In the genomic region with DNA sequence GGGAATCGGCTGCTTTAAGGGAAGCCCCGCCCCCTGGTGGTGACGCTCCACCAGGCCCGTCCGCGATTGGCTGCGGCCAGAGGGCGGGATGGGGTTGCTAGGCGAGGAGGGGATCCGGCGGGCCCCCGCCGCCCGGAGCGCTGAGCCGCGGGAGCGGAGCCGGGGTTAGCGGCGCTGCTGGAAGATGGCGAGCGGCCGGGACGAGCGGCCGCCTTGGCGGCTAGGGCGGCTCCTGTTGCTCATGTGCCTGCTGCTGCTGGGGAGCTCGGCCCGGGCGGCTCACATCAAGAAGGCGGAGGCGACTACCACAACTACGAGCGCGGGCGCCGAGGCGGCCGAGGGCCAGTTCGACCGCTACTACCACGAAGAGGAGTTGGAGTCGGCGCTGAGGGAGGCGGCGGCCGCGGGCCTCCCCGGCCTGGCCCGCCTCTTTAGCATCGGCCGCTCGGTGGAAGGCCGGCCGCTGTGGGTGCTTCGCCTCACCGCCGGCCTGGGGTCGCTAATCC, we compare ENCODE assay signal across 8 cellular contexts. TPM values are rescaled to one million over a fixed set of nuclear protein-coding genes. Genes with fewer than 3 reads are reported as not detected.
DNase-seq lines count a peak whose midpoint lies in the region; FAIRE-seq and TF ChIP-seq lines count a peak whose summit lies in the region.

Gene CPD, plus strand, starts transcription at position 131 of the 506 bp plus-strand sequence. Its CDS starts 54 bp downstream, at position 185.

- no peak within 1 kb of the TSS for H4K8ac ChIP-seq in neuronal stem cell (ENCODE audit: low read depth, low read length)

- in situ Hi-C loops in SK-MEL-5 (cut with HindIII; ENCODE audit: low pct_unique_long_range_greater_than_20kb, low sequenced_read_pairs), result no loop called here

- H3K9ac ChIP-seq in neuronal stem cell (ENCODE audit: low read depth, low read length, poor library complexity) (peak within 1 kb of the TSS; percentile 97), subcutaneous abdominal adipose tissue (ENCODE audit: low read length in 5 of 5) (peak within 1 kb of the TSS; percentile 80 to 88 (median 84))

- peaks cover 6% of the 10 kb centered on the region for H3K79me1 ChIP-seq in neuronal stem cell (ENCODE audit: low read depth, low read length)

- H3K4me3 ChIP-seq in HEK293 (ENCODE audit: low read depth, low read length), result peak within 1 kb of the TSS; percentile 88
- H3K4me3 ChIP-seq in neuronal stem cell (ENCODE audit: low read length in 2 of 2), result peak within 1 kb of the TSS; percentile 80 to 98
- peak within 1 kb of the TSS; percentile 73 to 93 (median 85) for H3K4me3 ChIP-seq in subcutaneous abdominal adipose tissue (ENCODE audit: low read depth in 1 of 5, low read length in 5 of 5)

- POLR2A ChIA-PET in HEK293 (lab: Yijun Ruan, JAX), result interaction anchor here (0.6 to 2.4 kb wide), 5 partner anchors 11 to 1881 kb away, joined by 3 to 8 read pairs (median 5); no protein-coding TSS in a partner anchor

- TF ChIP-seq CTCF in HEK293 (tag by site-specific recombination; IDR thresholded peaks at IDR 0.05), result no peak

- H3K27ac ChIP-seq in HEK293 (ENCODE audit: extremely low read depth, low read depth, low read length) (peak within 1 kb of the TSS; percentile 86), neuronal stem cell (replicated peaks; ENCODE audit: low read length) (no peak within 1 kb of the TSS), subcutaneous abdominal adipose tissue (ENCODE audit: low read depth, low read length) (peak within 1 kb of the TSS; percentile 85)

- H2BK12ac ChIP-seq in neuronal stem cell (ENCODE audit: low read length), result no peak within 1 kb of the TSS

- peak within 1 kb of the TSS; percentile 92 for H3K23ac ChIP-seq in neuronal stem cell (ENCODE audit: low read depth, low read length, poor library complexity)

- H3K9me3 ChIP-seq in HEK293 (ENCODE audit: control insufficient read depth, insufficient read depth, low read depth, low read length), result no peaks in the 10 kb centered on the region
- no peaks in the 10 kb centered on the region for H3K9me3 ChIP-seq in neuronal stem cell (replicated peaks in 1 of 2; ENCODE audit: control insufficient read depth in 2 of 2, insufficient read depth in 1 of 2, low read depth in 1 of 2, low read length in 2 of 2)
- no peaks in the 10 kb centered on the region for H3K9me3 ChIP-seq in subcutaneous abdominal adipose tissue (ENCODE audit: control insufficient read depth in 5 of 5, low read length in 5 of 5)

- WGBS in neuronal stem cell (ENCODE audit: extremely low coverage in 2 of 2, insufficient read length in 2 of 2, insufficient replicate concordance in 1 of 2), 2 donors, result no CpG with 5 or more reads among the region's 61 CpGs

- H3K27me3 ChIP-seq in neuronal stem cell (ENCODE audit: control insufficient read depth in 3 of 3, insufficient read depth in 3 of 3, low read depth in 1 of 3, low read length in 3 of 3) (peaks cover 0 to 14% (median 3%) of the 10 kb centered on the region in 3 experiments), subcutaneous abdominal adipose tissue (ENCODE audit: control insufficient read depth in 5 of 5, insufficient read depth in 4 of 5, low read length in 5 of 5) (no peaks in the 10 kb centered on the region)

- H2BK120ac ChIP-seq in neuronal stem cell (ENCODE audit: low read depth, low read length), result peak within 1 kb of the TSS; percentile 52

- peak within 1 kb of the TSS; percentile 53 for H2BK15ac ChIP-seq in neuronal stem cell (ENCODE audit: low read length)

- peak within 1 kb of the TSS; percentile 25 for H2BK5ac ChIP-seq in neuronal stem cell (ENCODE audit: low read length)

- peak within 1 kb of the TSS; percentile 90 for H3K4me2 ChIP-seq in neuronal stem cell (ENCODE audit: insufficient read depth, low read length, poor library complexity, severe bottlenecking)

- peak within 1 kb of the TSS; percentile 43 for H3K14ac ChIP-seq in neuronal stem cell (ENCODE audit: low read length)

- DNase-seq in GDM1 (lab: John Stamatoyannopoulos, UW), result peak; percentile 91
- peak; percentile 94 for DNase-seq in NAMALWA (ENCODE audit: low spot score)
- DNase-seq in SK-MEL-5 (ENCODE audit: low read depth, low spot score), result peak; percentile 93
- peak; percentile 98 for DNase-seq in activated naive CD4-positive, alpha-beta T cell treated with Interleukin-2 at 50 U/mL for 16 hours
- peak; percentile 96 to 97 for DNase-seq in frontal cortex (ENCODE audit: low spot score in 2 of 2)
- DNase-seq in neuronal stem cell (ENCODE audit: low spot score), result peak; percentile 96

- H2AFZ ChIP-seq in neuronal stem cell (ENCODE audit: low read length), result peak within 1 kb of the TSS; percentile 84

- no peak for FAIRE-seq in frontal cortex (lab: Jason Lieb, UNC)

- no peak within 1 kb of the TSS for H3K4ac ChIP-seq in neuronal stem cell (ENCODE audit: low read length)

- H3K18ac ChIP-seq in neuronal stem cell (ENCODE audit: low read length), result peak within 1 kb of the TSS; percentile 91

- peaks cover 36% of the 10 kb centered on the region for H3K4me1 ChIP-seq in HEK293 (ENCODE audit: control insufficient read depth, insufficient read depth, low read length)
- peaks cover 6 to 33% of the 10 kb centered on the region in 2 donors for H3K4me1 ChIP-seq in neuronal stem cell (ENCODE audit: control insufficient read depth in 2 of 2, insufficient read depth in 1 of 2, low read depth in 1 of 2, low read length in 2 of 2)
- H3K4me1 ChIP-seq in subcutaneous abdominal adipose tissue (ENCODE audit: control insufficient read depth in 5 of 5, insufficient read depth in 5 of 5, low read length in 5 of 5), result peaks cover 3 to 58% (median 49%) of the 10 kb centered on the region in 5 donors

- H2AK5ac ChIP-seq in neuronal stem cell (ENCODE audit: low read depth, low read length), result peak within 1 kb of the TSS; percentile 61

- CTCF ChIA-PET in HEK293 (lab: Yijun Ruan, JAX), result interaction anchor here (0.7 to 3.4 kb wide), 4 partner anchors 8 to 262 kb away, joined by 4 to 17 read pairs (median 6); partner anchors contain the start of gene NSRP1

- H4K91ac ChIP-seq in neuronal stem cell (ENCODE audit: low read depth, low read length, poor library complexity), result no peak within 1 kb of the TSS

- peaks cover 0 to 3% of the 10 kb centered on the region in 2 experiments; a peak in 2 of 3 replicates for H3K36me3 ChIP-seq in HEK293 (ENCODE audit: control insufficient read depth in 2 of 2, insufficient read depth in 1 of 2, low read length in 2 of 2)
- peaks cover 0 to 9% of the 10 kb centered on the region in 2 donors for H3K36me3 ChIP-seq in neuronal stem cell (replicated peaks in 1 of 2; ENCODE audit: control insufficient read depth in 2 of 2, insufficient read depth in 2 of 2, low read length in 2 of 2)
- no peaks in the 10 kb centered on the region for H3K36me3 ChIP-seq in subcutaneous abdominal adipose tissue (ENCODE audit: control insufficient read depth in 5 of 5, insufficient read depth in 5 of 5, low read length in 5 of 5)

TF ChIP-seq in HEK293, 187 proteins besides CTCF, POLR2A, EP300 and RAD21 (continues in another document):
- TF ChIP-seq ZNF624 (tag by site-specific recombination; IDR thresholded peaks at IDR 0.05), result no peak
- TF ChIP-seq ZNF670 (tag by site-specific recombination; IDR thresholded peaks at IDR 0.05; ENCODE audit: low read depth), result no peak
- no peak for TF ChIP-seq ZNF654 (tag by site-specific recombination; IDR thresholded peaks at IDR 0.05; ENCODE audit: low read depth)
- TF ChIP-seq ZNF335 (tag by site-specific recombination; conservative IDR thresholded peaks at IDR 0.05), result peak; percentile 97
- no peak for TF ChIP-seq ZNF292 (tag by site-specific recombination; IDR thresholded peaks at IDR 0.05; ENCODE audit: borderline replicate concordance, low read depth)
- TF ChIP-seq ZIC2 (tag by site-specific recombination; IDR thresholded peaks at IDR 0.05), result peak; percentile 79
- peak; percentile 67 for TF ChIP-seq ZEB2 (tag by site-specific recombination; IDR thresholded peaks at IDR 0.05)
- no peak for TF ChIP-seq ZNF830 (tag by site-specific recombination; IDR thresholded peaks at IDR 0.05; ENCODE audit: low read depth)
- TF ChIP-seq ZNF26 (tag by site-specific recombination; IDR thresholded peaks at IDR 0.05), result no peak
- 0 out of 2 replicates have a peak, but pooled peaks have one; percentile 8 for TF ChIP-seq ZNF37A (tag by site-specific recombination; IDR thresholded peaks at IDR 0.05)
- TF ChIP-seq, protein P1, sequence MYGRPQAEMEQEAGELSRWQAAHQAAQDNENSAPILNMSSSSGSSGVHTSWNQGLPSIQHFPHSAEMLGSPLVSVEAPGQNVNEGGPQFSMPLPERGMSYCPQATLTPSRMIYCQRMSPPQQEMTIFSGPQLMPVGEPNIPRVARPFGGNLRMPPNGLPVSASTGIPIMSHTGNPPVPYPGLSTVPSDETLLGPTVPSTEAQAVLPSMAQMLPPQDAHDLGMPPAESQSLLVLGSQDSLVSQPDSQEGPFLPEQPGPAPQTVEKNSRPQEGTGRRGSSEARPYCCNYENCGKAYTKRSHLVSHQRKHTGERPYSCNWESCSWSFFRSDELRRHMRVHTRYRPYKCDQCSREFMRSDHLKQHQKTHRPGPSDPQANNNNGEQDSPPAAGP (tag by site-specific recombination; IDR thresholded peaks at IDR 0.05), result 0 out of 2 replicates have a peak, but pooled peaks have one; percentile 41
- TF ChIP-seq SP3 (tag by site-specific recombination; IDR thresholded peaks at IDR 0.05), result peak; percentile 75
- no peak for TF ChIP-seq SCRT1 (tag by site-specific recombination; IDR thresholded peaks at IDR 0.05; ENCODE audit: borderline replicate concordance)
- no peak for TF ChIP-seq ZNF366 (tag by site-specific recombination; conservative IDR thresholded peaks at IDR 0.05)
- TF ChIP-seq YY1 (tag by site-specific recombination; IDR thresholded peaks at IDR 0.05), result peak; percentile 81
- no peak for TF ChIP-seq BCL11A (tag by site-specific recombination; IDR thresholded peaks at IDR 0.05; ENCODE audit: low read depth)
- TF ChIP-seq ZBTB20 (tag by site-specific recombination; IDR thresholded peaks at IDR 0.05), result peak; percentile 45; the same call in 1 of the 2 replicates

RNA-seq across cellular contexts. Expression of gene CPD, which starts in this region (rescaled TPM):
- 41.9 and 53.2 TPM in 2 replicates for total RNA-seq in SK-MEL-5 (2014; rRNA removed; shearing (Covaris generic))
- 17.1 and 19.3 TPM in 2 replicates for polyA plus RNA-seq in SK-MEL-5 (2015; cell fraction: cytosol; rRNA removed)
- 5.8 and 8.6 TPM in 2 replicates for polyA plus RNA-seq in SK-MEL-5 (2015; cell fraction: nucleus; rRNA removed)
- total RNA-seq in frontal cortex, result 71.7 TPM
- polyA plus RNA-seq in neuronal stem cell (2013, experiment 1 of 2), result 19.4 TPM
- polyA plus RNA-seq in neuronal stem cell (2013, experiment 2 of 2), result 19.5 TPM
